Comparison of ENCODE assay signal across 25 cellular contexts in the genomic region with DNA sequence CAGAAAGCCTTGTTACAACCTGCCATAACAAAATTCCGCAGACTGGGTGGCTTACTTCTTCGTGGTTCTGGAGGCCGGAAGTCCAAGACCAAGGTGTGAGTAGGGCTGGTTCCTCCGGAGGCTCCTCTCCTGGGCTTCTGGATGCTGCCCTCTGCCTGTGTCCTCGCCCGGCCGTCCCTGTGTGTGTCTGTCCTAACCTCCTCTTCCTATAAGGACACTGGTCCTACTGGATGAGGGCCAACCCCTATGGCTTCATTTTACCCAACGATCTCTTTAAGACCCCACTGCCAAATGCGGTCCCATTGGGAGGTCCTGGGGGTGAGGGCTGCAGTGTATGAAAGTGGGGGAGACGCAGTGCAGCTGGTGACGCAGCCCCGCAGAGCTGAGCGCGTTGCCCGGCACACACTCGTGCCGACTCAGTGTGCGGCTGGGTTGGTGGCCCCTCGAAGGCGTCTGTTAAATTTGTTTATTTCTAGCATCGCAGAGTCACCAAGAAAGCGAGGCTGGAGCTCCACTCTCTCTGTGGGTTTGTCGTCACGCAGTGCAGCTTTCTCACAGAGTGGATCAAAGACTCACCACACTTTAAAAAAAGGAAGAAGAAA.
"Had no signal": no experiment of that assay in that cellular context is flagged by ENCODE, and none has a peak within 500 bp of the region (broad histone marks: within the 10 kb centered on the region; RNA-seq: fewer than 3 reads in every experiment).

No MANE protein-coding gene starts in this region.

- H3K36me3 ChIP-seq: adrenal gland had no signal

- H3K4me1 ChIP-seq: adrenal gland had no signal

- H3K27ac ChIP-seq: adrenal gland had no signal

- H3K27me3 ChIP-seq: adrenal gland had no signal

- H3K27me3 Mint-ChIP-seq: activated naive CD8-positive, alpha-beta T cell treated with anti-CD3 and anti-CD28 coated beads, Interleukin-2, amount 10 ng/mL, durations not matched to agents 7 days and 5 days had no signal

- H3K36me3 Mint-ChIP-seq: activated naive CD8-positive, alpha-beta T cell treated with anti-CD3 and anti-CD28 coated beads, Interleukin-2, amount 10 ng/mL, durations not matched to agents 7 days and 5 days; WTC11 had no signal

- H3K27ac Mint-ChIP-seq: activated CD8-positive, alpha-beta T cell treated with anti-CD3 and anti-CD28 coated beads, Interleukin-2, amount 10 ng/mL, durations not matched to agents 7 days and 5 days; activated naive CD8-positive, alpha-beta T cell treated with anti-CD3 and anti-CD28 coated beads, Interleukin-2, amount 10 ng/mL, durations not matched to agents 7 days and 5 days; T-helper 17 cell; WTC11 had no signal

- H3K4me3 ChIP-seq: adrenal gland had no signal

- H3K4me3 Mint-ChIP-seq: activated CD8-positive, alpha-beta T cell treated with anti-CD3 and anti-CD28 coated beads, Interleukin-2, amount 10 ng/mL, durations not matched to agents 7 days and 5 days; activated naive CD8-positive, alpha-beta T cell treated with anti-CD3 and anti-CD28 coated beads, Interleukin-2, amount 10 ng/mL, durations not matched to agents 7 days and 5 days; T-helper 17 cell; WTC11 had no signal

- H3K4me1 Mint-ChIP-seq: activated naive CD8-positive, alpha-beta T cell treated with anti-CD3 and anti-CD28 coated beads, Interleukin-2, amount 10 ng/mL, durations not matched to agents 7 days and 5 days; T-helper 17 cell had no signal

- H3K9me3 ChIP-seq: adrenal gland had no signal

- DNase-seq: activated CD4-positive, alpha-beta T cell treated with anti-CD3 and anti-CD28 coated beads for 48 hours; activated CD4-positive, alpha-beta T cell treated with anti-CD3 and anti-CD28 coated beads, Interleukin-2, amount 50 U/mL, for 4 hours; activated CD4-positive, CD25-positive, alpha-beta regulatory T cell treated with anti-CD3 and anti-CD28 coated beads, Interleukin-2, amount 50 U/mL, for 72 hours; activated CD8-positive, alpha-beta T cell treated with anti-CD3 and anti-CD28 coated beads, Interleukin-2, amount 10 ng/mL, durations not matched to agents 7 days and 5 days; activated naive CD4-positive, alpha-beta T cell treated with anti-CD3 and anti-CD28 coated beads, Interleukin-2, amount 50 U/mL, for 16 hours; activated naive CD8-positive, alpha-beta T cell treated with anti-CD3 and anti-CD28 coated beads, Interleukin-2, amount 10 ng/mL, durations not matched to agents 7 days and 5 days; activated T-cell treated with anti-CD3 and anti-CD28 coated beads, Interleukin-2, amount 50 U/mL, for 1 hour; adrenal gland; anterior cingulate cortex; MM.1S; NCI-H1092; NCI-H1417; NCI-H2029; NCI-H2107; NCI-H2171 treated with DMSO at 0.1 percent for 48 hours; NCI-H226; NCI-H526; NCI-H774; OCI-M1; RPMI8226; SHP77 treated with DMSO at 0.1 percent for 48 hours; T-helper 17 cell; T-helper 9 cell had no signal

- H3K9me3 Mint-ChIP-seq: activated naive CD8-positive, alpha-beta T cell treated with anti-CD3 and anti-CD28 coated beads, Interleukin-2, amount 10 ng/mL, durations not matched to agents 7 days and 5 days; WTC11 had no signal

- ATAC-seq: activated CD8-positive, alpha-beta T cell treated with anti-CD3 and anti-CD28 coated beads, Interleukin-2, amount 10 ng/mL, durations not matched to agents 7 days and 5 days; Panc1; T-helper 17 cell; WTC11 had no signal
